Comparison of ENCODE assay signal across 8 cellular contexts in the genomic region with DNA sequence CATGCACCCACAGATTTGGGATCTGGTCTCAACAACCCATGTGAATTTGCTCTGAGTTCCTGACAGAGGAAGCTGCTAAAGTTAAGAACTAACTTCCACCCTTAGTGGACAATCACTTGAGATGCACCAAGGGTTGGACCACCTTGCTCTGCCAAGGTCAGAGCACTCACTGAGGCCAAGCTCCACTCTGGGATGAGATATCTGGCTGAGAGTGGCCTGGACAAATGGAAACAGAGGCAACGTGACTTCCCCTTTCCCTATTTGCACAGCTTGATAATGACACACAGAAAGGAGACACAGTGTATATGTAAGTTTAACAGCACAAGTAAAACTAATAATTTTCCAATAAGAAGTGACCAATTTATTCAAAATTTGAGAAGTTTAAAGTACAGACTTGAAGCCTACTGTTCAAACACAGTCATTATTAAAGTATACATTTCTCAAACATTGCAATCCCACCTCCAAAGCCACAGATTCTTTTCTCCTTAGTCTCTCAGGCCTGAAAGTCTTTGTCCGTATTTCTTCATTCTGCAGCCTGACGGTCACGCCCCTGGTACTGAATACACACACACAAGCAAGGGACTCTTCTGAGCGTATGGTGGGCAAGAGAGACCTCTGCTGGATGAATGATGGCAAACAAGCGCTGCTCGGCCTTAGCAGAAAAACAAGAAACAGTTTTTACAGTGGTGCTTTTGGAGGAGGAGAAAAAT. TPM values are rescaled to one million over a fixed set of nuclear protein-coding genes. Genes with fewer than 3 reads are reported as not detected.
DNase-seq lines count a peak whose midpoint lies in the region; ATAC-seq and TF ChIP-seq lines count a peak whose summit lies in the region.

No MANE protein-coding gene starts in this region.

- CTCF ChIA-PET in Panc1 (lab: Charles Lee): interaction anchor here (0.8 kb wide), 1 partner anchor 608 kb away, joined by 4 read pairs; no protein-coding TSS in a partner anchor

- H3F3A ChIP-seq in DOHH2 (ENCODE audit: control insufficient read depth, insufficient read depth): 0 out of 2 replicates have a peak, but pooled peaks cover 3% of the 10 kb centered on the region
- peaks cover 10% of the 10 kb centered on the region for H3F3A ChIP-seq in GM23248 (ENCODE audit: insufficient read depth)
- H3F3A ChIP-seq in neural progenitor cell (ENCODE audit: low read depth): no peaks in the 10 kb centered on the region

- H3K36me3 ChIP-seq in DOHH2 (ENCODE audit: control insufficient read depth, low read length): no peaks in the 10 kb centered on the region
- H3K36me3 ChIP-seq in GM23248 (ENCODE audit: low read depth): no peaks in the 10 kb centered on the region
- H3K36me3 ChIP-seq in Panc1 (ENCODE audit: control insufficient read depth, insufficient read depth, low read length): no peaks in the 10 kb centered on the region
- no peaks in the 10 kb centered on the region for H3K36me3 ChIP-seq in fibroblast of lung (ENCODE audit: control insufficient read depth, insufficient read depth, low read length)
- no peaks in the 10 kb centered on the region for H3K36me3 ChIP-seq in neural progenitor cell
- H3K36me3 ChIP-seq in thoracic aorta: no peaks in the 10 kb centered on the region

- peak overlapping the region; percentile 43 for H3K4me3 ChIP-seq in DOHH2 (ENCODE audit: low read length)
- H3K4me3 ChIP-seq in GM23248: no peak overlapping the region
- no peak overlapping the region for H3K4me3 ChIP-seq in Panc1 (ENCODE audit: low read depth in 2 of 2, low read length in 2 of 2)
- H3K4me3 ChIP-seq in fibroblast of lung (replicated peaks in 1 of 4; ENCODE audit: control extremely low read depth in 1 of 4, insufficient read depth in 1 of 4, low read depth in 3 of 4, low read length in 4 of 4): no peak overlapping the region
- no peak overlapping the region for H3K4me3 ChIP-seq in neural progenitor cell
- H3K4me3 ChIP-seq in thoracic aorta: no peak overlapping the region

- peaks cover 2% of the 10 kb centered on the region for H3K27me3 Mint-ChIP-seq in neural progenitor cell (ENCODE audit: insufficient read depth, low read depth)

- peak overlapping the region; percentile 58 for H3K27ac ChIP-seq in DOHH2 (ENCODE audit: low read depth, low read length)
- peak overlapping the region; percentile 72 for H3K27ac ChIP-seq in GM23248
- no peak overlapping the region for H3K27ac ChIP-seq in Panc1 (ENCODE audit: low read length)
- H3K27ac ChIP-seq in fibroblast of lung (ENCODE audit: insufficient read depth, low read length): peak overlapping the region; percentile 87
- no peak overlapping the region for H3K27ac ChIP-seq in neural progenitor cell
- no peak overlapping the region for H3K27ac ChIP-seq in thoracic aorta

- no peak overlapping the region for H3K27ac Mint-ChIP-seq in neural progenitor cell

- no peak overlapping the region for H3K4me3 Mint-ChIP-seq in neural progenitor cell

- H3K9ac ChIP-seq in GM23248 (peak overlapping the region; percentile 31; the same call in 1 of the 2 replicates), fibroblast of lung (ENCODE audit: insufficient read depth, low read length) (no peak overlapping the region), neural progenitor cell (no peak overlapping the region)

- H2AFZ ChIP-seq in GM23248 (peak overlapping the region; percentile 71), fibroblast of lung (ENCODE audit: low read length) (peak overlapping the region; percentile 68), neural progenitor cell (replicated peaks) (no peak overlapping the region)

- BruUV-seq in Panc1 (replicated peaks; lab: Mats Ljungman, UMichigan): no TSS peak

- peaks cover 9% of the 10 kb centered on the region for H3K4me1 Mint-ChIP-seq in neural progenitor cell

- H3K4me2 ChIP-seq in DOHH2 (ENCODE audit: low read length) (peak overlapping the region; percentile 65), GM23248 (ENCODE audit: unreplicated experiment) (peak overlapping the region; percentile 58), fibroblast of lung (ENCODE audit: extremely low read depth, insufficient read depth, low read length) (peak overlapping the region; percentile 40), neural progenitor cell (no peak overlapping the region)

- H4K20me1 ChIP-seq in DOHH2 (ENCODE audit: control insufficient read depth, insufficient read depth, low read depth, low read length): no peaks in the 10 kb centered on the region
- H4K20me1 ChIP-seq in GM23248 (ENCODE audit: insufficient read depth): no peaks in the 10 kb centered on the region
- no peaks in the 10 kb centered on the region for H4K20me1 ChIP-seq in fibroblast of lung (ENCODE audit: control insufficient read depth, extremely low read depth, insufficient read depth, low read length)
- no peaks in the 10 kb centered on the region for H4K20me1 ChIP-seq in neural progenitor cell (ENCODE audit: low read depth)

- no peaks in the 10 kb centered on the region for H3K9me2 ChIP-seq in DOHH2 (replicated peaks; ENCODE audit: control insufficient read depth, low read length)
- H3K9me2 ChIP-seq in GM23248 (ENCODE audit: insufficient read depth): no peaks in the 10 kb centered on the region

- no peaks in the 10 kb centered on the region for H3K79me2 ChIP-seq in DOHH2 (ENCODE audit: control insufficient read depth, low read length)
- H3K79me2 ChIP-seq in GM23248 (ENCODE audit: insufficient read depth): no peaks in the 10 kb centered on the region
- no peaks in the 10 kb centered on the region for H3K79me2 ChIP-seq in fibroblast of lung (ENCODE audit: control insufficient read depth, insufficient read depth, low read length)
- no peaks in the 10 kb centered on the region for H3K79me2 ChIP-seq in neural progenitor cell (ENCODE audit: low read depth)

- POLR2A ChIA-PET in Panc1 (lab: Charles Lee): no interaction called here

- H3K9me3 ChIP-seq in DOHH2 (ENCODE audit: control insufficient read depth, insufficient read depth, low read length) (no peaks in the 10 kb centered on the region), GM23248 (ENCODE audit: low read depth) (no peaks in the 10 kb centered on the region), Panc1 (ENCODE audit: control insufficient read depth, insufficient read depth, low read depth, low read length) (no peaks in the 10 kb centered on the region), fibroblast of lung (ENCODE audit: control insufficient read depth, insufficient read depth, low read depth, low read length) (no peaks in the 10 kb centered on the region), neural progenitor cell (ENCODE audit: low read depth) (no peaks in the 10 kb centered on the region), thoracic aorta (no peaks in the 10 kb centered on the region)

- intact Hi-C loops in Panc1 (cut with micrococcal nuclease; ENCODE audit: unreplicated experiment): loop anchor here (5.0 to 10.0 kb wide), 2 partner anchors 228 to 625 kb away; no protein-coding TSS in a partner anchor

- DNase-seq in GM23248 (peak; percentile 97), LHCN-M2 (ENCODE audit: low read depth) (peak; percentile 98), Panc1 (ENCODE audit: low read depth, low spot score) (peak; percentile 83), fibroblast of lung (ENCODE audit: low read depth in 2 of 2) (peak; percentile 97), neural progenitor cell (ENCODE audit: low spot score) (peak; percentile 87), thoracic aorta (ENCODE audit: low spot score) (peak; percentile 59)
- peak; percentile 50 for DNase-seq in activated T-cell treated with anti-CD3 and anti-CD28 coated beads, Interleukin-2, amount 50 U/mL, for 1 hour

- H3K27me3 ChIP-seq in DOHH2 (ENCODE audit: control insufficient read depth, low read length): no peaks in the 10 kb centered on the region
- H3K27me3 ChIP-seq in GM23248 (replicated peaks; ENCODE audit: insufficient read depth): no peaks in the 10 kb centered on the region
- no peaks in the 10 kb centered on the region for H3K27me3 ChIP-seq in Panc1 (ENCODE audit: control insufficient read depth, insufficient read depth, low read length)
- no peaks in the 10 kb centered on the region for H3K27me3 ChIP-seq in fibroblast of lung (ENCODE audit: control insufficient read depth, insufficient read depth, low read length)
- peaks cover 26% of the 10 kb centered on the region for H3K27me3 ChIP-seq in neural progenitor cell
- no peaks in the 10 kb centered on the region for H3K27me3 ChIP-seq in thoracic aorta (replicated peaks; ENCODE audit: insufficient read depth)

- in situ Hi-C loops in GM23248 (cut with MboI) (loop anchor here (10.0 kb wide), 1 partner anchor 628 kb away; no protein-coding TSS in a partner anchor), Panc1 (cut with HindIII; ENCODE audit: low pct_unique_long_range_greater_than_20kb, low sequenced_read_pairs) (no loop called here)

- WGBS in GM23248 (ENCODE audit: low coverage in 1 of 2, low lambda C conversion rate in 2 of 2, missing lambda C conversion rate in 2 of 2), 2 experiments: 6 to 11% methylated on average over 7 of the region's 7 CpGs

- no peaks in the 10 kb centered on the region for H3K9me3 Mint-ChIP-seq in neural progenitor cell

- TF ChIP-seq CTCF in DOHH2 (IDR thresholded peaks at IDR 0.05; ENCODE audit: low read depth, low read length, poor library complexity, severe bottlenecking) (peak; percentile 83), Panc1 (IDR thresholded peaks at IDR 0.05) (peak; percentile 80), fibroblast of lung (conservative IDR thresholded peaks at IDR 0.05 in 1 of 2, IDR thresholded peaks at IDR 0.05 in 1 of 2; ENCODE audit: low read depth in 1 of 2, low read length in 2 of 2) (peak; percentile 89 to 90), neural progenitor cell (IDR thresholded peaks at IDR 0.05) (peak; percentile 91), thoracic aorta (IDR thresholded peaks at IDR 0.05) (peak; percentile 75)

- peaks cover 27% of the 10 kb centered on the region for H3K4me1 ChIP-seq in DOHH2 (ENCODE audit: control insufficient read depth, low read length)
- H3K4me1 ChIP-seq in GM23248 (ENCODE audit: insufficient read depth): peaks cover 30% of the 10 kb centered on the region
- H3K4me1 ChIP-seq in Panc1 (ENCODE audit: control insufficient read depth, insufficient read depth, low read length): no peaks in the 10 kb centered on the region
- H3K4me1 ChIP-seq in fibroblast of lung (ENCODE audit: control insufficient read depth, extremely low read depth, insufficient read depth, low read length): peaks cover 9% of the 10 kb centered on the region
- no peaks in the 10 kb centered on the region for H3K4me1 ChIP-seq in neural progenitor cell
- no peaks in the 10 kb centered on the region for H3K4me1 ChIP-seq in thoracic aorta (ENCODE audit: control insufficient read depth in 1 of 2, low read depth in 2 of 2)

- no peaks in the 10 kb centered on the region for H3K36me3 Mint-ChIP-seq in neural progenitor cell

- ATAC-seq in Panc1: peak; percentile 98
- ATAC-seq in thoracic aorta (ENCODE audit: insufficient number of reproducible peaks, low FRiP score, low read depth): peak; percentile 54

RNA-seq across cellular contexts. Expression of a gene that starts 28.6 kb away (rescaled TPM):
- total RNA-seq in GM23248 (2014; rRNA removed; shearing (Covaris generic)): 1.3 and 1.7 TPM in 2 replicates
- polyA plus RNA-seq in GM23248 (2016; fragmentation: Nextera tagmentation; extraction: Ambion mirVana) (0.29 and 0.35 TPM in 2 replicates), fibroblast of lung (0.22 and 0.52 TPM in 2 replicates)
- total RNA-seq in LHCN-M2 (2014; rRNA removed) (under 0.01 and 0.06 TPM in 2 replicates), Panc1 (2021; ENCODE audit: unreplicated experiment) (0.10 TPM), fibroblast of lung (0.51 and 0.83 TPM in 2 replicates), neural progenitor cell (ENCODE audit: low replicate concordance) (0.07 and 0.09 TPM in 2 replicates), thoracic aorta (10 to 100 TPM; 46.9 to 51.0 TPM)
- polyA plus RNA-seq in LHCN-M2 (2012): 0.05 TPM
- not detected for polyA plus RNA-seq in Panc1 (2012; ENCODE audit: insufficient read length)
- 0.31 and 0.65 TPM in 2 replicates for polyA plus RNA-seq in fibroblast of lung (2012)
- 1.1 and 2.5 TPM in 2 replicates for polyA minus RNA-seq in fibroblast of lung (ENCODE audit: low replicate concordance)

Comparison
In these comparisons a context has a peak if more than half of its experiments do, and no peak if none do; other contexts are left out.
1. H3K27ac ChIP-seq: peak in DOHH2 (single experiment), GM23248 (single experiment) and fibroblast of lung (single experiment); none in Panc1 (single experiment), neural progenitor cell (single experiment) and thoracic aorta (0 of 2).
2. RNA of a gene that starts 28.6 kb away (total RNA-seq): 46.9 to 51.0 TPM in thoracic aorta; 1.3 to 1.7 TPM in GM23248, 0.51 to 0.83 TPM in fibroblast of lung, 0.10 TPM in Panc1 (single experiment), 0.07 to 0.09 TPM in neural progenitor cell and under 0.01 to 0.06 TPM in LHCN-M2; every median in the first group is over 10 times any median in the second.
3. Peak in every context shown above with its lines, with median percentiles within 50 percentile points of each other: CTCF ChIP-seq and DNase-seq.